Comparison of ENCODE assay signal across 1 cellular context in genomic region chr11:1827095-1827797, GRCh38.
TF ChIP-seq lines count a peak whose summit lies in the region.

No MANE protein-coding gene starts in this region.

TF ChIP-seq in HepG2, 621 proteins besides CTCF, POLR2A, EP300 and RAD21 (continued from another document and continues in another):
- TF ChIP-seq, protein P1, sequence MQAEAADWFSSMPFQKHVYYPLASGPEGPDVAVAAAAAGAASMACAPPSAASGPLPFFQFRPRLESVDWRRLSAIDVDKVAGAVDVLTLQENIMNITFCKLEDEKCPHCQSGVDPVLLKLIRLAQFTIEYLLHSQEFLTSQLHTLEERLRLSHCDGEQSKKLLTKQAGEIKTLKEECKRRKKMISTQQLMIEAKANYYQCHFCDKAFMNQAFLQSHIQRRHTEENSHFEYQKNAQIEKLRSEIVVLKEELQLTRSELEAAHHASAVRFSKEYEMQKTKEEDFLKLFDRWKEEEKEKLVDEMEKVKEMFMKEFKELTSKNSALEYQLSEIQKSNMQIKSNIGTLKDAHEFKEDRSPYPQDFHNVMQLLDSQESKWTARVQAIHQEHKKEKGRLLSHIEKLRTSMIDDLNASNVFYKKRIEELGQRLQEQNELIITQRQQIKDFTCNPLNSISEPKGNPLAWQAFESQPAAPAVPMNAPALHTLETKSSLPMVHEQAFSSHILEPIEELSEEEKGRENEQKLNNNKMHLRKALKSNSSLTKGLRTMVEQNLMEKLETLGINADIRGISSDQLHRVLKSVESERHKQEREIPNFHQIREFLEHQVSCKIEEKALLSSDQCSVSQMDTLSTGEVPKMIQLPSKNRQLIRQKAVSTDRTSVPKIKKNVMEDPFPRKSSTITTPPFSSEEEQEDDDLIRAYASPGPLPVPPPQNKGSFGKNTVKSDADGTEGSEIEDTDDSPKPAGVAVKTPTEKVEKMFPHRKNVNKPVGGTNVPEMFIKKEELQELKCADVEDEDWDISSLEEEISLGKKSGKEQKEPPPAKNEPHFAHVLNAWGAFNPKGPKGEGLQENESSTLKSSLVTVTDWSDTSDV (CRISPR knock-in tag; IDR thresholded peaks at IDR 0.05): no peak
- TF ChIP-seq ZNF276 (CRISPR knock-in tag; IDR thresholded peaks at IDR 0.05; ENCODE audit: low read depth) (no peak; the same call in 1 of the 2 replicates), ZNF333 (CRISPR knock-in tag; IDR thresholded peaks at IDR 0.05; ENCODE audit: borderline replicate concordance) (no peak), XRCC5 (optimal IDR thresholded peaks at IDR 0.05; ENCODE audit: low read length) (peak; percentile 20), ZC3H4 (CRISPR knock-in tag; IDR thresholded peaks at IDR 0.05; ENCODE audit: borderline replicate concordance) (no peak), ZBTB25 (CRISPR knock-in tag; IDR thresholded peaks at IDR 0.05) (no peak), NFE2L1 (CRISPR knock-in tag; IDR thresholded peaks at IDR 0.05; ENCODE audit: borderline replicate concordance) (no peak), RFX5 (IDR thresholded peaks at IDR 0.05; ENCODE audit: low read depth, low read length) (no peak), MZF1 (CRISPR knock-in tag; IDR thresholded peaks at IDR 0.05; ENCODE audit: borderline replicate concordance) (no peak), PATZ1 (CRISPR knock-in tag; IDR thresholded peaks at IDR 0.05) (peak; percentile 81), MYC (CRISPR knock-in tag; IDR thresholded peaks at IDR 0.05; ENCODE audit: borderline replicate concordance) (peak; percentile 54; the same call in 1 of the 2 replicates), ZNF572 (CRISPR knock-in tag; IDR thresholded peaks at IDR 0.05) (peak; percentile 88; the same call in 1 of the 2 replicates), JUND (CRISPR knock-in tag; IDR thresholded peaks at IDR 0.05) (no peak), KDM3A (CRISPR knock-in tag; IDR thresholded peaks at IDR 0.05; ENCODE audit: low read depth) (0 out of 2 replicates have a peak, but pooled peaks have one; percentile 24), SOX13 (IDR thresholded peaks at IDR 0.05) (no peak), SOX13 (CRISPR knock-in tag; conservative IDR thresholded peaks at IDR 0.05 in 1 of 2, IDR thresholded peaks at IDR 0.05 in 1 of 2) (peak in 1 of 2 experiments; percentile 52; a peak in 2 of 4 replicates), HMG20A (CRISPR knock-in tag; IDR thresholded peaks at IDR 0.05; ENCODE audit: borderline replicate concordance) (peak; percentile 42; the same call in 1 of the 2 replicates), HOXA7 (CRISPR knock-in tag; IDR thresholded peaks at IDR 0.05) (no peak), FOXK1 (CRISPR knock-in tag; IDR thresholded peaks at IDR 0.05; ENCODE audit: borderline replicate concordance, low read depth) (no peak), ZBTB38 (CRISPR knock-in tag; IDR thresholded peaks at IDR 0.05) (peak; percentile 26; the same call in 1 of the 2 replicates), ZFP90 (CRISPR knock-in tag; IDR thresholded peaks at IDR 0.05; ENCODE audit: borderline replicate concordance) (peak; percentile 63; the same call in 1 of the 2 replicates)
- TF ChIP-seq, protein P2, sequence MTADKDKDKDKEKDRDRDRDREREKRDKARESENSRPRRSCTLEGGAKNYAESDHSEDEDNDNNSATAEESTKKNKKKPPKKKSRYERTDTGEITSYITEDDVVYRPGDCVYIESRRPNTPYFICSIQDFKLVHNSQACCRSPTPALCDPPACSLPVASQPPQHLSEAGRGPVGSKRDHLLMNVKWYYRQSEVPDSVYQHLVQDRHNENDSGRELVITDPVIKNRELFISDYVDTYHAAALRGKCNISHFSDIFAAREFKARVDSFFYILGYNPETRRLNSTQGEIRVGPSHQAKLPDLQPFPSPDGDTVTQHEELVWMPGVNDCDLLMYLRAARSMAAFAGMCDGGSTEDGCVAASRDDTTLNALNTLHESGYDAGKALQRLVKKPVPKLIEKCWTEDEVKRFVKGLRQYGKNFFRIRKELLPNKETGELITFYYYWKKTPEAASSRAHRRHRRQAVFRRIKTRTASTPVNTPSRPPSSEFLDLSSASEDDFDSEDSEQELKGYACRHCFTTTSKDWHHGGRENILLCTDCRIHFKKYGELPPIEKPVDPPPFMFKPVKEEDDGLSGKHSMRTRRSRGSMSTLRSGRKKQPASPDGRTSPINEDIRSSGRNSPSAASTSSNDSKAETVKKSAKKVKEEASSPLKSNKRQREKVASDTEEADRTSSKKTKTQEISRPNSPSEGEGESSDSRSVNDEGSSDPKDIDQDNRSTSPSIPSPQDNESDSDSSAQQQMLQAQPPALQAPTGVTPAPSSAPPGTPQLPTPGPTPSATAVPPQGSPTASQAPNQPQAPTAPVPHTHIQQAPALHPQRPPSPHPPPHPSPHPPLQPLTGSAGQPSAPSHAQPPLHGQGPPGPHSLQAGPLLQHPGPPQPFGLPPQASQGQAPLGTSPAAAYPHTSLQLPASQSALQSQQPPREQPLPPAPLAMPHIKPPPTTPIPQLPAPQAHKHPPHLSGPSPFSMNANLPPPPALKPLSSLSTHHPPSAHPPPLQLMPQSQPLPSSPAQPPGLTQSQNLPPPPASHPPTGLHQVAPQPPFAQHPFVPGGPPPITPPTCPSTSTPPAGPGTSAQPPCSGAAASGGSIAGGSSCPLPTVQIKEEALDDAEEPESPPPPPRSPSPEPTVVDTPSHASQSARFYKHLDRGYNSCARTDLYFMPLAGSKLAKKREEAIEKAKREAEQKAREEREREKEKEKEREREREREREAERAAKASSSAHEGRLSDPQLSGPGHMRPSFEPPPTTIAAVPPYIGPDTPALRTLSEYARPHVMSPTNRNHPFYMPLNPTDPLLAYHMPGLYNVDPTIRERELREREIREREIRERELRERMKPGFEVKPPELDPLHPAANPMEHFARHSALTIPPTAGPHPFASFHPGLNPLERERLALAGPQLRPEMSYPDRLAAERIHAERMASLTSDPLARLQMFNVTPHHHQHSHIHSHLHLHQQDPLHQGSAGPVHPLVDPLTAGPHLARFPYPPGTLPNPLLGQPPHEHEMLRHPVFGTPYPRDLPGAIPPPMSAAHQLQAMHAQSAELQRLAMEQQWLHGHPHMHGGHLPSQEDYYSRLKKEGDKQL (CRISPR knock-in tag; IDR thresholded peaks at IDR 0.05; ENCODE audit: low read depth): no peak
- TF ChIP-seq, protein P3, sequence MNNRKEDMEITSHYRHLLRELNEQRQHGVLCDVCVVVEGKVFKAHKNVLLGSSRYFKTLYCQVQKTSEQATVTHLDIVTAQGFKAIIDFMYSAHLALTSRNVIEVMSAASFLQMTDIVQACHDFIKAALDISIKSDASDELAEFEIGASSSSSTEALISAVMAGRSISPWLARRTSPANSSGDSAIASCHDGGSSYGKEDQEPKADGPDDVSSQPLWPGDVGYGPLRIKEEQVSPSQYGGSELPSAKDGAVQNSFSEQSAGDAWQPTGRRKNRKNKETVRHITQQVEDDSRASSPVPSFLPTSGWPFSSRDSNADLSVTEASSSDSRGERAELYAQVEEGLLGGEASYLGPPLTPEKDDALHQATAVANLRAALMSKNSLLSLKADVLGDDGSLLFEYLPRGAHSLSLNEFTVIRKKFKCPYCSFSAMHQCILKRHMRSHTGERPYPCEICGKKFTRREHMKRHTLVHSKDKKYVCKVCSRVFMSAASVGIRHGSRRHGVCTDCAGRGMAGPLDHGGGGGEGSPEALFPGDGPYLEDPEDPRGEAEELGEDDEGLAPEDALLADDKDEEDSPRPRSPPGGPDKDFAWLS (CRISPR knock-in tag; IDR thresholded peaks at IDR 0.05; ENCODE audit: borderline replicate concordance): peak; percentile 67; the same call in 1 of the 2 replicates
- TF ChIP-seq, protein P4, sequence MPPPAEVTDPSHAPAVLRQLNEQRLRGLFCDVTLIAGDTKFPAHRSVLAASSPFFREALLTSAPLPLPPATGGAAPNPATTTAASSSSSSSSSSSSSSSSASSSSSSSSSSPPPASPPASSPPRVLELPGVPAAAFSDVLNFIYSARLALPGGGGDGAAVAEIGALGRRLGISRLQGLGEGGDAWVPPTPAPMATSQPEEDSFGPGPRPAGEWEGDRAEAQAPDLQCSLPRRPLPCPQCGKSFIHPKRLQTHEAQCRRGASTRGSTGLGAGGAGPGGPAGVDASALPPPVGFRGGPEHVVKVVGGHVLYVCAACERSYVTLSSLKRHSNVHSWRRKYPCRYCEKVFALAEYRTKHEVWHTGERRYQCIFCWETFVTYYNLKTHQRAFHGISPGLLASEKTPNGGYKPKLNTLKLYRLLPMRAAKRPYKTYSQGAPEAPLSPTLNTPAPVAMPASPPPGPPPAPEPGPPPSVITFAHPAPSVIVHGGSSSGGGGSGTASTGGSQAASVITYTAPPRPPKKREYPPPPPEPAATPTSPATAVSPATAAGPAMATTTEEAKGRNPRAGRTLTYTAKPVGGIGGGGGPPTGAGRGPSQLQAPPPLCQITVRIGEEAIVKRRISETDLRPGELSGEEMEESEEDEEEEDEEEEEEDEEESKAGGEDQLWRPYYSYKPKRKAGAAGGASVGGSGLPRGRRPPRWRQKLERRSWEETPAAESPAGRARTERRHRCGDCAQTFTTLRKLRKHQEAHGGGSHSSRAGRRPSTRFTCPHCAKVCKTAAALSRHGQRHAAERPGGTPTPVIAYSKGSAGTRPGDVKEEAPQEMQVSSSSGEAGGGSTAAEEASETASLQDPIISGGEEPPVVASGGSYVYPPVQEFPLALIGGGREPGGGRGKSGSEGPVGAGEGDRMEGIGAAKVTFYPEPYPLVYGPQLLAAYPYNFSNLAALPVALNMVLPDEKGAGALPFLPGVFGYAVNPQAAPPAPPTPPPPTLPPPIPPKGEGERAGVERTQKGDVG (CRISPR knock-in tag; IDR thresholded peaks at IDR 0.05; ENCODE audit: borderline replicate concordance): peak; percentile 77; the same call in 1 of the 2 replicates
- TF ChIP-seq, protein P5, sequence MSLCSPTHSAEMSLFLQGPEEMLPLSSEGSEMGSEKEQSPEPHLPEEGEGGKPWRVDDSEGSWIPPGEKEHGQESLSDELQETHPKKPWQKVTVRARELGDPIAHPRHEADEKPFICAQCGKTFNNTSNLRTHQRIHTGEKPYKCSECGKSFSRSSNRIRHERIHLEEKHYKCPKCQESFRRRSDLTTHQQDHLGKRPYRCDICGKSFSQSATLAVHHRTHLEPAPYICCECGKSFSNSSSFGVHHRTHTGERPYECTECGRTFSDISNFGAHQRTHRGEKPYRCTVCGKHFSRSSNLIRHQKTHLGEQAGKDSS (CRISPR knock-in tag; IDR thresholded peaks at IDR 0.05; ENCODE audit: borderline replicate concordance, low read depth): 0 out of 2 replicates have a peak, but pooled peaks have one; percentile 67
